ENCODE assay signal across 10 cellular contexts in the genomic region with DNA sequence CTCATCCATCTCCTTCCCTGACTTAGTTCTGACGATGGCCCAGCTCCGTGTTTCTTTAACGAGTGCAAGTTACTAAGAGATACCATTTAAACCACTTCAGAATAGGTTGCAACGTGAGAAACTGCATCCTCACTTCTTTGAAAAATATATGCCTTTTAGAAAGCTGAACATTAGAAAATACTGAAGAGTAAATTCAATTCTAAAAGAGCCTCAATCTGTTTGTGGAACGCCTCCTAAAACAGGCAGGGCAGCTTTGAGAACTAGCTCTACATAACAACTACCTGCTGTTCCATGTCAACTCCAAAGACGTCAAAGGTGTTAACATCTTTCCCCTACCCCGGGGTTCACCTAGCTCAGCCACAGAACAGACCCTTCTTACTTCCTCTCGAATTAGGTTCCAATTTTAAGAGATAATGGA. TPM values are rescaled to one million over a fixed set of nuclear protein-coding genes. Genes with fewer than 3 reads are reported as not detected.
DNase-seq lines count a peak whose midpoint lies in the region; ATAC-seq, FAIRE-seq and TF ChIP-seq lines count a peak whose summit lies in the region.
"Had no signal": no experiment of that assay in that cellular context is flagged by ENCODE, and none has a peak within 500 bp of the region (broad histone marks: within the 10 kb centered on the region; RNA-seq: fewer than 3 reads in every experiment).

No MANE protein-coding gene starts in this region.

- intact Hi-C loops in HepG2 (cut with micrococcal nuclease; ENCODE audit: unreplicated experiment) = no loop called here
- intact Hi-C loops in right lobe of liver (cut with DNase I) = no loop called here
- intact Hi-C loops in MCF 10A (cut with micrococcal nuclease) = loop anchor here (5.0 kb wide), 2 partner anchors 164 to 581 kb away; a partner anchor contains a TSS
- intact Hi-C loops in aorta (cut with DNase I) = loop anchor here (5.0 to 10.0 kb wide), 3 partner anchors 76 to 303 kb away; a partner anchor contains a TSS

- no peak overlapping the region for H3K4me2 ChIP-seq in HepG2 (ENCODE audit: low read depth, low read length)

- TF ChIP-seq RAD21 in HepG2 (CRISPR knock-in tag; IDR thresholded peaks at IDR 0.05) = no peak

- no peak for ATAC-seq in HepG2
- ATAC-seq in right lobe of liver = no peak
- no peak for ATAC-seq in aorta (ENCODE audit: low FRiP score)

- H3K27ac ChIP-seq in HepG2 (ENCODE audit: extremely low read length, insufficient read depth, low read length) (no peak overlapping the region), right lobe of liver (no peak overlapping the region), muscle layer of duodenum (ENCODE audit: low read length) (peak overlapping the region; percentile 74), aorta (ENCODE audit: low read depth in 1 of 2, low read length in 2 of 2) (peak overlapping the region in 1 of 2 donors; percentile 68)

- H3K9ac ChIP-seq in HepG2 (ENCODE audit: insufficient read depth, low read depth, low read length) = no peak overlapping the region

- WGBS in HepG2 (ENCODE audit: low lambda C conversion rate) = 63% methylated on average over 8 of the region's 8 CpGs
- WGBS in right lobe of liver (ENCODE audit: insufficient coverage, low coverage, low lambda C conversion rate, missing lambda C conversion rate) = 73% methylated on average over 7 of the region's 8 CpGs
- WGBS in aorta, 2 donors = 26% methylated on average over 8 of the region's 8 CpGs

- H3K9me3 ChIP-seq in HepG2 (ENCODE audit: low read length) = no peaks in the 10 kb centered on the region
- H3K9me3 ChIP-seq in right lobe of liver = no peaks in the 10 kb centered on the region
- H3K9me3 ChIP-seq in muscle layer of duodenum (ENCODE audit: control insufficient read depth in 1 of 2, low read length in 2 of 2) = no peaks in the 10 kb centered on the region
- H3K9me3 ChIP-seq in aorta (ENCODE audit: control insufficient read depth, low read length) = no peaks in the 10 kb centered on the region

- H3K36me3 ChIP-seq in HepG2 (replicated peaks in 1 of 2; ENCODE audit: control insufficient read depth in 1 of 2, insufficient read depth in 2 of 2, low read length in 2 of 2) = no peaks in the 10 kb centered on the region
- H3K36me3 ChIP-seq in right lobe of liver = no peaks in the 10 kb centered on the region
- no peaks in the 10 kb centered on the region for H3K36me3 ChIP-seq in muscle layer of duodenum (ENCODE audit: control insufficient read depth in 1 of 2, insufficient read depth in 2 of 2, low read length in 2 of 2)
- no peaks in the 10 kb centered on the region for H3K36me3 ChIP-seq in aorta (ENCODE audit: control insufficient read depth in 1 of 2, insufficient read depth in 2 of 2, low read length in 1 of 2)

- H3K36me3 Mint-ChIP-seq in MCF 10A (ENCODE audit: insufficient read depth, unreplicated experiment) = no peaks in the 10 kb centered on the region

- TF ChIP-seq CTCF in HepG2 (CRISPR knock-in tag; IDR thresholded peaks at IDR 0.05) = no peak
- TF ChIP-seq CTCF in right lobe of liver (IDR thresholded peaks at IDR 0.05) = no peak
- TF ChIP-seq CTCF in MCF 10A (IDR thresholded peaks at IDR 0.05; ENCODE audit: unreplicated experiment) = no peak

- TF ChIP-seq POLR2A in HepG2 (IDR thresholded peaks at IDR 0.05; ENCODE audit: insufficient read depth in 1 of 2, low read depth in 2 of 2, low read length in 2 of 2) (no peak), right lobe of liver (IDR thresholded peaks at IDR 0.05) (no peak)

- no peak for FAIRE-seq in HepG2 (lab: Jason Lieb, UNC)

- no peaks in the 10 kb centered on the region for H3K79me2 ChIP-seq in HepG2 (ENCODE audit: insufficient read depth, low read length)

- peaks cover 21 to 46% of the 10 kb centered on the region in 2 experiments for H3K27me3 ChIP-seq in HepG2 (ENCODE audit: control insufficient read depth in 1 of 2, insufficient read depth in 2 of 2, low read length in 2 of 2)
- H3K27me3 ChIP-seq in right lobe of liver = peaks cover 0 to 30% of the 10 kb centered on the region in 2 donors
- H3K27me3 ChIP-seq in muscle layer of duodenum (ENCODE audit: low read depth, low read length) = peaks cover 16% of the 10 kb centered on the region
- no peaks in the 10 kb centered on the region for H3K27me3 ChIP-seq in aorta (ENCODE audit: control insufficient read depth in 1 of 2, insufficient read depth in 2 of 2, low read length in 1 of 2)

- no peak overlapping the region for H3K4me3 ChIP-seq in HepG2 (replicated peaks in 1 of 3; ENCODE audit: insufficient read depth in 1 of 3, low read depth in 2 of 3, low read length in 3 of 3)
- no peak overlapping the region for H3K4me3 ChIP-seq in right lobe of liver
- H3K4me3 ChIP-seq in muscle layer of duodenum (ENCODE audit: low read depth in 1 of 2, low read length in 2 of 2) = peak overlapping the region; percentile 55 to 66
- peak overlapping the region; percentile 96 to 97 for H3K4me3 ChIP-seq in aorta (ENCODE audit: low read length in 2 of 2)

- POLR2A ChIA-PET in HepG2 (lab: Yijun Ruan, JAX) = no interaction called here
- POLR2A ChIA-PET in MCF 10A (lab: Yijun Ruan, JAX) = interaction anchor here (0.6 to 8.7 kb wide), 7 partner anchors 10 to 711 kb away, joined by 3 to 72 read pairs (median 4); no protein-coding TSS in a partner anchor

- H3K4me3 Mint-ChIP-seq in MCF 10A (ENCODE audit: unreplicated experiment) = peak overlapping the region; percentile 73

- peaks cover 26% of the 10 kb centered on the region for H3K4me1 Mint-ChIP-seq in MCF 10A (ENCODE audit: insufficient read depth, unreplicated experiment)

- in situ Hi-C loops in HepG2 (cut with HindIII; ENCODE audit: extremely low pct_ligation_motif_present, low pct_unique_long_range_greater_than_20kb) = loop anchor here (10.0 kb wide), 1 partner anchor 193 kb away; no protein-coding TSS in a partner anchor

- BruUV-seq in HepG2 (replicated peaks; lab: Mats Ljungman, UMichigan) = no TSS peak
- no TSS peak for BruUV-seq in MCF 10A (replicated peaks; lab: Mats Ljungman, UMichigan)

- DNase-seq in HepG2 (ENCODE audit: low spot score) (no peak), right lobe of liver (no peak), MCF 10A (ENCODE audit: unreplicated experiment) (no peak), aorta (no peak), D341Med (ENCODE audit: low spot score) (no peak), OCI-M2 (lab: John Stamatoyannopoulos, UW; ENCODE audit: unreplicated experiment) (no peak), NCI-H187 (lab: John Stamatoyannopoulos, UW) (no peak)
- DNase-seq: DMS 273 treated with DMSO at 0.1 percent for 48 hours, NCI-H2107 had no signal

- no peak overlapping the region for H3K27ac Mint-ChIP-seq in MCF 10A (ENCODE audit: low read depth, unreplicated experiment)

- no peaks in the 10 kb centered on the region for H3K9me3 Mint-ChIP-seq in MCF 10A (ENCODE audit: unreplicated experiment)

- peaks cover 3% of the 10 kb centered on the region; the same call in 1 of the 2 replicates for H4K20me1 ChIP-seq in HepG2 (ENCODE audit: insufficient read depth, low read length)

- CTCF ChIA-PET in HepG2 (lab: Yijun Ruan, JAX; ENCODE audit: low intra/inter-chr PET ratio, low total read pairs) (no interaction called here), MCF 10A (lab: Yijun Ruan, JAX) (interaction anchor here (0.6 to 8.0 kb wide), 16 partner anchors 13 to 709 kb away, joined by 3 to 78 read pairs (median 4); no protein-coding TSS in a partner anchor)

- no peak for TF ChIP-seq EP300 in HepG2 (IDR thresholded peaks at IDR 0.05; ENCODE audit: low read depth in 2 of 2, low read length in 2 of 2)
- no peak for TF ChIP-seq EP300 in HepG2 (CRISPR knock-in tag; IDR thresholded peaks at IDR 0.05; ENCODE audit: borderline replicate concordance)

- H2AFZ ChIP-seq in HepG2 (ENCODE audit: low read length) = no peak overlapping the region

- peaks cover 20% of the 10 kb centered on the region for H3K4me1 ChIP-seq in HepG2 (ENCODE audit: insufficient read depth, low read length)
- H3K4me1 ChIP-seq in right lobe of liver = peaks cover 0 to 36% (median under 1%) of the 10 kb centered on the region in 4 donors
- H3K4me1 ChIP-seq in muscle layer of duodenum (ENCODE audit: control insufficient read depth in 1 of 2, insufficient read depth in 2 of 2, low read length in 2 of 2) = peaks cover 8 to 15% of the 10 kb centered on the region in 2 donors
- no peaks in the 10 kb centered on the region for H3K4me1 ChIP-seq in aorta (ENCODE audit: control insufficient read depth in 1 of 2, insufficient read depth in 2 of 2, low read length in 2 of 2)

- peaks cover 10% of the 10 kb centered on the region for H3K27me3 Mint-ChIP-seq in MCF 10A (ENCODE audit: insufficient read depth, unreplicated experiment)

RNA-seq across cellular contexts. Expression of a gene that starts 3.5 kb away (rescaled TPM):
- total RNA-seq in HepG2 (2016; rRNA removed; fragmentation: Illumina TruSeq; extraction: Trizol) (not detected in 2 replicates), right lobe of liver (1 to 10 TPM in 2 of 6 experiments, under 1 TPM in 4; 0.43 to 1.3 (median 0.84) TPM), MCF 10A (2022) (1.1 and 3.4 TPM in 2 replicates), aorta (10 to 100 TPM; 12.0 to 49.9 TPM)
- total RNA-seq in HepG2 (2016; cell fraction: cytosol; rRNA removed; fragmentation: Illumina TruSeq; extraction: Trizol; ENCODE audit: low read depth) = not detected in 2 replicates
- not detected in 2 replicates for total RNA-seq in HepG2 (2016; cell fraction: insoluble cytoplasmic fraction; rRNA removed; fragmentation: Illumina TruSeq; extraction: Trizol)
- not detected in 2 replicates for total RNA-seq in HepG2 (2016; cell fraction: membrane; rRNA removed; fragmentation: Illumina TruSeq; extraction: Trizol)
- not detected in 2 replicates for total RNA-seq in HepG2 (2016; cell fraction: nucleus; rRNA removed; fragmentation: Illumina TruSeq; extraction: Trizol)
- polyA plus RNA-seq in HepG2 (2011; rRNA removed) (0.03 and 0.13 TPM in 2 replicates), aorta (1 to 10 TPM; 4.3 to 6.3 TPM)
- 0.01 TPM in 2 replicates for polyA plus RNA-seq in HepG2 (2011; cell fraction: cytosol; rRNA removed)
- 0.08 and 0.40 TPM in 2 replicates for polyA plus RNA-seq in HepG2 (2011; cell fraction: nucleus; rRNA removed)
- polyA plus RNA-seq in HepG2 (2012) = not detected in 2 replicates
- not detected in 2 replicates for polyA plus RNA-seq in HepG2 (2016; cell fraction: cytosol; fragmentation: Illumina TruSeq; extraction: Trizol; ENCODE audit: low read depth)
- not detected in 2 replicates for polyA plus RNA-seq in HepG2 (2016; cell fraction: insoluble cytoplasmic fraction; fragmentation: Illumina TruSeq; extraction: Trizol; ENCODE audit: low read depth)
- polyA plus RNA-seq in HepG2 (2016; cell fraction: membrane; fragmentation: Illumina TruSeq; extraction: Trizol; ENCODE audit: low read depth) = not detected in 2 replicates
- 0.15 TPM in 1 of 2 replicates, not detected in the other for polyA plus RNA-seq in HepG2 (2016; cell fraction: nucleus; fragmentation: Illumina TruSeq; extraction: Trizol; ENCODE audit: insufficient read depth, low read depth)
- polyA minus RNA-seq in HepG2 (2011; rRNA and poly(A)+ RNA removed; ENCODE audit: low replicate concordance) = 0.06 TPM in 1 of 2 replicates, not detected in the other
- polyA minus RNA-seq in HepG2 (2011; cell fraction: cytosol; rRNA and poly(A)+ RNA removed) = not detected in 2 replicates
- polyA minus RNA-seq in HepG2 (2011; cell fraction: nucleus; rRNA and poly(A)+ RNA removed) = not detected in 2 replicates

Comparison
In these comparisons a context has a peak if more than half of its experiments do, and no peak if none do; other contexts are left out.
1. H3K4me3 ChIP-seq: peak in muscle layer of duodenum (2 of 2) and aorta (2 of 2); none in HepG2 (0 of 3) and right lobe of liver (0 of 3).
2. intact Hi-C loops: an anchor here in MCF 10A (5.0 kb wide) and aorta (5.0 to 10.0 kb wide); none called in HepG2 and right lobe of liver.